Comparison of ENCODE assay signal across 15 cellular contexts in the genomic region with DNA sequence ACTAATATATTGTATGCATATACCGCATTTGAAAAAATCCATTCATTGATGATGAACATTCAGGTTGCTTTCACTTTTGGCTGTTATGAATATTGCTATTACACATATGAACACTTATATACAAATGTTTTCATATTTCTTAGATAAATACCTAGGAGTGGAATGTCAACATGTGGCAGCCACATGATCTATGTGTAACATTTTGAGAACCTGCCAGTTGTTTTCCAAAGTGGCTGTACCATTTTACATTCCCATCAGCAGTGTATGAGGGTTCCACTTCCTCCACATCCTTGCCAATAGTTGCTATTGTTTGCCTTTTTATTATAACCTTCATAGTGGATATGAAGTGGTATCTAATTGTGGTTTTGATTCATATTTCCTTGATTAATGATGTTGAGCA.
DNase-seq lines count a peak whose midpoint lies in the region; TF ChIP-seq lines count a peak whose summit lies in the region.
"Had no signal": no experiment of that assay in that cellular context is flagged by ENCODE, and none has a peak within 500 bp of the region (broad histone marks: within the 10 kb centered on the region; RNA-seq: fewer than 3 reads in every experiment).

No MANE protein-coding gene starts in this region.

- no peak overlapping the region for H3K4me3 ChIP-seq in AG10803 (ENCODE audit: low read length)
- H3K4me3 ChIP-seq in fibroblast of pulmonary artery (replicated peaks; ENCODE audit: low read depth, low read length), result no peak overlapping the region
- H3K4me3 ChIP-seq: SJSA1 had no signal

- peak overlapping the region; percentile 56 for H3K27ac ChIP-seq in 22Rv1
- H3K27ac ChIP-seq: SJSA1 had no signal

- no peak for TF ChIP-seq CTCF in 22Rv1 (IDR thresholded peaks at IDR 0.05)
- TF ChIP-seq CTCF in AG10803 (conservative IDR thresholded peaks at IDR 0.05; ENCODE audit: low read length), result no peak
- no peak for TF ChIP-seq CTCF in fibroblast of pulmonary artery (IDR thresholded peaks at IDR 0.05; ENCODE audit: low read length, missing control alignments)

- peak; percentile 71 for DNase-seq in AG10803 (ENCODE audit: low read depth)
- DNase-seq in NCI-H2029 (lab: John Stamatoyannopoulos, UW), result peak; percentile 45
- DNase-seq in fibroblast of pulmonary artery (ENCODE audit: low read depth), result peak; percentile 32
- DNase-seq in activated CD4-positive, CD25-positive, alpha-beta regulatory T cell (lab: John Stamatoyannopoulos, UW), result no peak
- DNase-seq in NCI-H524 treated with DMSO at 0.1 percent for 48 hours (lab: John Stamatoyannopoulos, UW), result no peak
- DNase-seq in retina, result no peak
- DNase-seq: GOT3, KBM-7, NCI-H1417 treated with DMSO at 0.1 percent for 48 hours, NCI-H2081, NCI-H510A, SW 1271, T-helper 2 cell had no signal

Comparison
In these comparisons a context has a peak if more than half of its experiments do, and no peak if none do; other contexts are left out.
1. DNase-seq: peak in AG10803 (single experiment), NCI-H2029 (single experiment) and fibroblast of pulmonary artery (single experiment); none in activated CD4-positive, CD25-positive, alpha-beta regulatory T cell (0 of 4), NCI-H524 treated with DMSO at 0.1 percent for 48 hours (single experiment) and retina (single experiment).